Comparison of ENCODE assay signal across 15 cellular contexts in the genomic region with DNA sequence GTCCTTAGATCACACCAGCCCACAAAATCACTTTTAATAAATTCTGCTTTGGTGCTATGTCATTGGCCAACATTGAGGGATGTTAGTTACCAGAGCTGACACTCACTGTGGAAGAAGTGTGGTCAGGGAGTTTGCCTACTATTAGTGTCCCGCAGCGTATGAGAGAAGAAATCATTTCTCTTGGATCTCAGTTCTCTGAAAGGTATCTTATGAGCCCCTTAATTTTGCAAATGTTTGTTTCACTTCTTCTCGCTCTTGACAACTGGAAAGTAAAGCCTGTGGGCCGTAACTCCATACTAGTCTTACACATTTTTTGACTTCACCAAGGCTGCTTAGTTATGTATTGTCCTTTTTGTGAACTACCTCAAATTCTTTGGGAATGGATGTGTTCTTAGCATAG.
DNase-seq lines count a peak whose midpoint lies in the region; ATAC-seq and TF ChIP-seq lines count a peak whose summit lies in the region.
"Had no signal": no experiment of that assay in that cellular context is flagged by ENCODE, and none has a peak within 500 bp of the region (broad histone marks: within the 10 kb centered on the region; RNA-seq: fewer than 3 reads in every experiment).

No MANE protein-coding gene starts in this region.

- H3K36me3 ChIP-seq in GM23338 (ENCODE audit: insufficient read depth), result 0 out of 2 replicates have a peak, but pooled peaks cover 6% of the 10 kb centered on the region
- H3K36me3 ChIP-seq in skeletal muscle tissue (ENCODE audit: control insufficient read depth in 3 of 3, insufficient read depth in 3 of 3, low read length in 3 of 3), result no peaks in the 10 kb centered on the region

- DNase-seq in GM23338 (ENCODE audit: low spot score) (no peak), COLO668 (lab: John Stamatoyannopoulos, UW; ENCODE audit: unreplicated experiment) (no peak), kidney glomerular epithelial cell (lab: John Stamatoyannopoulos, UW) (no peak)
- DNase-seq: ACHN; CD4-positive, alpha-beta T cell; DND-41; GDM1; KBM-7; NCI-H1092; NCI-H446; PC-9 had no signal

- H4K20me1 ChIP-seq in GM23338 (replicated peaks; ENCODE audit: insufficient read depth), result no peaks in the 10 kb centered on the region; the same call in 1 of the 2 replicates

- no peaks in the 10 kb centered on the region for H3K9me3 Mint-ChIP-seq in GM23338
- H3K9me3 Mint-ChIP-seq: CD4-positive, alpha-beta T cell had no signal

- H3K4me3 ChIP-seq in GM23338 (no peak overlapping the region), skeletal muscle tissue (ENCODE audit: low read length in 3 of 3) (no peak overlapping the region)
- H3K4me3 ChIP-seq: PC-9 had no signal

- H3K27me3 Mint-ChIP-seq in GM23338 (ENCODE audit: insufficient read depth, low read depth, poor library complexity), result peaks cover 4% of the 10 kb centered on the region
- H3K27me3 Mint-ChIP-seq: CD4-positive, alpha-beta T cell had no signal

- no peaks in the 10 kb centered on the region for H3K9me3 ChIP-seq in skeletal muscle tissue (ENCODE audit: control insufficient read depth in 3 of 3, low read length in 3 of 3)

- peaks cover 58% of the 10 kb centered on the region for H3K79me2 ChIP-seq in GM23338 (replicated peaks; ENCODE audit: insufficient read depth)

- H2AFZ ChIP-seq in GM23338, result no peak overlapping the region
- H2AFZ ChIP-seq: PC-9 had no signal

- H3K4me1 ChIP-seq in GM23338 (ENCODE audit: insufficient read depth) (peaks cover 7% of the 10 kb centered on the region), skeletal muscle tissue (ENCODE audit: control insufficient read depth in 3 of 3, insufficient read depth in 3 of 3, low read length in 3 of 3) (peaks cover 0 to 2% (median 0%) of the 10 kb centered on the region in 3 donors)

- peaks cover 60% of the 10 kb centered on the region for H3K36me3 Mint-ChIP-seq in GM23338 (ENCODE audit: low read depth)

- H3K9me2 ChIP-seq in GM23338 (ENCODE audit: insufficient read depth), result no peaks in the 10 kb centered on the region

- no peak overlapping the region for H3K9ac ChIP-seq in skeletal muscle tissue (ENCODE audit: low read depth in 1 of 3, low read length in 3 of 3)

- H3K27me3 ChIP-seq in GM23338 (ENCODE audit: insufficient read depth), result no peaks in the 10 kb centered on the region
- no peaks in the 10 kb centered on the region for H3K27me3 ChIP-seq in skeletal muscle tissue (ENCODE audit: control insufficient read depth in 3 of 3, insufficient read depth in 3 of 3, low read length in 3 of 3)

- H3K27ac Mint-ChIP-seq in GM23338, result peak overlapping the region; percentile 2; the same call in 1 of the 2 replicates
- H3K27ac Mint-ChIP-seq: CD4-positive, alpha-beta T cell had no signal

- H3K4me1 Mint-ChIP-seq in GM23338, result peaks cover 37% of the 10 kb centered on the region

- H3K27ac ChIP-seq in GM23338 (ENCODE audit: low read depth) (peak overlapping the region; percentile 68; the same call in 1 of the 2 replicates), skeletal muscle tissue (ENCODE audit: low read depth, low read length) (peak overlapping the region; percentile 38)
- H3K27ac ChIP-seq: PC-9 had no signal

- H3F3A ChIP-seq in GM23338 (replicated peaks; ENCODE audit: low read depth), result no peaks in the 10 kb centered on the region

- ATAC-seq in GM18868 (IDR thresholded peaks at IDR 0.05; ENCODE audit: unreplicated experiment) (peak; percentile 58), GM23338 (no peak), HG03521 (IDR thresholded peaks at IDR 0.05; ENCODE audit: unreplicated experiment) (peak; percentile 38), GM21526 (IDR thresholded peaks at IDR 0.05; ENCODE audit: low FRiP score, unreplicated experiment) (no peak)

- no peak overlapping the region for H3K4me2 ChIP-seq in GM23338
- H3K4me2 ChIP-seq: PC-9 had no signal

- H3K4me3 Mint-ChIP-seq in GM23338, result no peak overlapping the region
- H3K4me3 Mint-ChIP-seq: CD4-positive, alpha-beta T cell had no signal

- no peak for TF ChIP-seq CTCF in GM23338 (conservative IDR thresholded peaks at IDR 0.05; ENCODE audit: low read depth in 2 of 2)

TF ChIP-seq in GM23338, 12 proteins besides CTCF, POLR2A, EP300 and RAD21 (continues in another document):
- no peak for TF ChIP-seq JUNB (IDR thresholded peaks at IDR 0.05; ENCODE audit: unreplicated experiment)
- TF ChIP-seq, protein P1, sequence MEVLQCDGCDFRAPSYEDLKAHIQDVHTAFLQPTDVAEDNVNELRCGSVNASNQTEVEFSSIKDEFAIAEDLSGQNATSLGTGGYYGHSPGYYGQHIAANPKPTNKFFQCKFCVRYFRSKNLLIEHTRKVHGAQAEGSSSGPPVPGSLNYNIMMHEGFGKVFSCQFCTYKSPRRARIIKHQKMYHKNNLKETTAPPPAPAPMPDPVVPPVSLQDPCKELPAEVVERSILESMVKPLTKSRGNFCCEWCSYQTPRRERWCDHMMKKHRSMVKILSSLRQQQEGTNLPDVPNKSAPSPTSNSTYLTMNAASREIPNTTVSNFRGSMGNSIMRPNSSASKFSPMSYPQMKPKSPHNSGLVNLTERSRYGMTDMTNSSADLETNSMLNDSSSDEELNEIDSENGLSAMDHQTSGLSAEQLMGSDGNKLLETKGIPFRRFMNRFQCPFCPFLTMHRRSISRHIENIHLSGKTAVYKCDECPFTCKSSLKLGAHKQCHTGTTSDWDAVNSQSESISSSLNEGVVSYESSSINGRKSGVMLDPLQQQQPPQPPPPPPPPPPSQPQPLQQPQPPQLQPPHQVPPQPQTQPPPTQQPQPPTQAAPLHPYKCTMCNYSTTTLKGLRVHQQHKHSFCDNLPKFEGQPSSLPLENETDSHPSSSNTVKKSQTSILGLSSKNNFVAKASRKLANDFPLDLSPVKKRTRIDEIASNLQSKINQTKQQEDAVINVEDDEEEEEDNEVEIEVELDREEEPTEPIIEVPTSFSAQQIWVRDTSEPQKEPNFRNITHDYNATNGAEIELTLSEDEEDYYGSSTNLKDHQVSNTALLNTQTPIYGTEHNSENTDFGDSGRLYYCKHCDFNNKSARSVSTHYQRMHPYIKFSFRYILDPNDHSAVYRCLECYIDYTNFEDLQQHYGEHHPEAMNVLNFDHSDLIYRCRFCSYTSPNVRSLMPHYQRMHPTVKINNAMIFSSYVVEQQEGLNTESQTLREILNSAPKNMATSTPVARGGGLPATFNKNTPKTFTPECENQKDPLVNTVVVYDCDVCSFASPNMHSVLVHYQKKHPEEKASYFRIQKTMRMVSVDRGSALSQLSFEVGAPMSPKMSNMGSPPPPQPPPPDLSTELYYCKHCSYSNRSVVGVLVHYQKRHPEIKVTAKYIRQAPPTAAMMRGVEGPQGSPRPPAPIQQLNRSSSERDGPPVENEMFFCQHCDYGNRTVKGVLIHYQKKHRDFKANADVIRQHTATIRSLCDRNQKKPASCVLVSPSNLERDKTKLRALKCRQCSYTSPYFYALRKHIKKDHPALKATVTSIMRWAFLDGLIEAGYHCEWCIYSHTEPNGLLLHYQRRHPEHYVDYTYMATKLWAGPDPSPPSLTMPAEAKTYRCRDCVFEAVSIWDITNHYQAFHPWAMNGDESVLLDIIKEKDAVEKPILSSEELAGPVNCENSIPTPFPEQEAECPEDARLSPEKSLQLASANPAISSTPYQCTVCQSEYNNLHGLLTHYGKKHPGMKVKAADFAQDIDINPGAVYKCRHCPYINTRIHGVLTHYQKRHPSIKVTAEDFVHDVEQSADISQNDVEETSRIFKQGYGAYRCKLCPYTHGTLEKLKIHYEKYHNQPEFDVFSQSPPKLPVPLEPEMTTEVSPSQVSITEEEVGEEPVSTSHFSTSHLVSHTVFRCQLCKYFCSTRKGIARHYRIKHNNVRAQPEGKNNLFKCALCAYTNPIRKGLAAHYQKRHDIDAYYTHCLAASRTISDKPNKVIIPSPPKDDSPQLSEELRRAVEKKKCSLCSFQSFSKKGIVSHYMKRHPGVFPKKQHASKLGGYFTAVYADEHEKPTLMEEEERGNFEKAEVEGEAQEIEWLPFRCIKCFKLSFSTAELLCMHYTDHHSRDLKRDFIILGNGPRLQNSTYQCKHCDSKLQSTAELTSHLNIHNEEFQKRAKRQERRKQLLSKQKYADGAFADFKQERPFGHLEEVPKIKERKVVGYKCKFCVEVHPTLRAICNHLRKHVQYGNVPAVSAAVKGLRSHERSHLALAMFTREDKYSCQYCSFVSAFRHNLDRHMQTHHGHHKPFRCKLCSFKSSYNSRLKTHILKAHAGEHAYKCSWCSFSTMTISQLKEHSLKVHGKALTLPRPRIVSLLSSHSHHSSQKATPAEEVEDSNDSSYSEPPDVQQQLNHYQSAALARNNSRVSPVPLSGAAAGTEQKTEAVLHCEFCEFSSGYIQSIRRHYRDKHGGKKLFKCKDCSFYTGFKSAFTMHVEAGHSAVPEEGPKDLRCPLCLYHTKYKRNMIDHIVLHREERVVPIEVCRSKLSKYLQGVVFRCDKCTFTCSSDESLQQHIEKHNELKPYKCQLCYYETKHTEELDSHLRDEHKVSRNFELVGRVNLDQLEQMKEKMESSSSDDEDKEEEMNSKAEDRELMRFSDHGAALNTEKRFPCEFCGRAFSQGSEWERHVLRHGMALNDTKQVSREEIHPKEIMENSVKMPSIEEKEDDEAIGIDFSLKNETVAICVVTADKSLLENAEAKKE (CRISPR knock-in tag; IDR thresholded peaks at IDR 0.05), result no peak
- TF ChIP-seq EZH2 (IDR thresholded peaks at IDR 0.05; ENCODE audit: low read depth, unreplicated experiment), result no peak
- TF ChIP-seq POLR2AphosphoS5 (IDR thresholded peaks at IDR 0.05; ENCODE audit: low read depth), result no peak
- no peak for TF ChIP-seq ZNF331 (CRISPR knock-in tag; IDR thresholded peaks at IDR 0.05; ENCODE audit: low read depth)

Comparison
In these comparisons a context has a peak if more than half of its experiments do, and no peak if none do; other contexts are left out.
1. ATAC-seq: peak in GM18868 (single experiment) and HG03521 (single experiment); none in GM23338 (single experiment) and GM21526 (single experiment).